In the genomic region with DNA sequence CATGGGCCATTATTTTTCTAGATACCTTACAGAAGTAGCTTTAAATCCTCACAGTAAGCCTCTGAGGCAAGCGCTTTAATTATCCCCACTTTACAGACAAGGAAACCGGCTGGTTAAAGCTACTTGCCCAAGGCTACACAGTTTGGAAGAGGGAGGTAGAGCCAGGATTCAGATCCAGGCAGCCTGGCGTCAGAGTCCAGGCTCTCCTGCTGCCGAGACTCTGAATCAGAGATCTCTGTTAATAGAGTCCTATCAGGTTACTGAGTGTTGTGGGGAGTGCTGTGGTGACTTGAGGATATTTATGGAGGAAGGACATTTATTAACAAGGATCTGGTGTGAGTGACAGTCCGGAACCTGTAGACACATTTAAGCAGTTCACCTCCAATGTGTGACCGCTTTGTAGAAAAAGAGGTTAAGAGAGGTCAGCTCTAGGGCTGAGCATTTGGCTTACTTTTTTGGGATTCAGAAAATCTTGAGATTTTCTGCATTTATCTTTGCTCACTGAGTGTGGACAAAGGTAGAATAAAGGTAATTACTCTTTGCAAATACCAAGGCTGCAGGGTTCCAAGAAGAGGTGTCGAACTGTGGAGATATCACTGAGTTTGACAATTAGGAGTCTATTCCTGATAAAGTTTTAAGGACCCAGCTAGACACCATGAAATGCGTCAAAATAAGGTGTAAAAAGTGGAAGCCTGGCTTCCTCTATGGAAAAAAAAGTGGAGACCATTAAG, we compare ENCODE assay signal across 1 cellular context.
TF ChIP-seq lines count a peak whose summit lies in the region.

No MANE protein-coding gene starts in this region.

TF ChIP-seq in GM12878, 131 proteins besides CTCF, POLR2A, EP300 and RAD21:
- TF ChIP-seq SMC3 (IDR thresholded peaks at IDR 0.05; ENCODE audit: borderline replicate concordance, low read length) (no peak), STAT3 (IDR thresholded peaks at IDR 0.05; ENCODE audit: low read depth, low read length) (no peak), ZNF274 (IDR thresholded peaks at IDR 0.05; ENCODE audit: insufficient read depth, insufficient read length) (no peak), RELA (IDR thresholded peaks at IDR 0.05; ENCODE audit: borderline replicate concordance, partially characterized antibody) (no peak), CHD1 (IDR thresholded peaks at IDR 0.05; ENCODE audit: low read depth, low read length) (no peak), GATAD2B (conservative IDR thresholded peaks at IDR 0.05; ENCODE audit: low read depth) (no peak)
- TF ChIP-seq, protein P1, sequence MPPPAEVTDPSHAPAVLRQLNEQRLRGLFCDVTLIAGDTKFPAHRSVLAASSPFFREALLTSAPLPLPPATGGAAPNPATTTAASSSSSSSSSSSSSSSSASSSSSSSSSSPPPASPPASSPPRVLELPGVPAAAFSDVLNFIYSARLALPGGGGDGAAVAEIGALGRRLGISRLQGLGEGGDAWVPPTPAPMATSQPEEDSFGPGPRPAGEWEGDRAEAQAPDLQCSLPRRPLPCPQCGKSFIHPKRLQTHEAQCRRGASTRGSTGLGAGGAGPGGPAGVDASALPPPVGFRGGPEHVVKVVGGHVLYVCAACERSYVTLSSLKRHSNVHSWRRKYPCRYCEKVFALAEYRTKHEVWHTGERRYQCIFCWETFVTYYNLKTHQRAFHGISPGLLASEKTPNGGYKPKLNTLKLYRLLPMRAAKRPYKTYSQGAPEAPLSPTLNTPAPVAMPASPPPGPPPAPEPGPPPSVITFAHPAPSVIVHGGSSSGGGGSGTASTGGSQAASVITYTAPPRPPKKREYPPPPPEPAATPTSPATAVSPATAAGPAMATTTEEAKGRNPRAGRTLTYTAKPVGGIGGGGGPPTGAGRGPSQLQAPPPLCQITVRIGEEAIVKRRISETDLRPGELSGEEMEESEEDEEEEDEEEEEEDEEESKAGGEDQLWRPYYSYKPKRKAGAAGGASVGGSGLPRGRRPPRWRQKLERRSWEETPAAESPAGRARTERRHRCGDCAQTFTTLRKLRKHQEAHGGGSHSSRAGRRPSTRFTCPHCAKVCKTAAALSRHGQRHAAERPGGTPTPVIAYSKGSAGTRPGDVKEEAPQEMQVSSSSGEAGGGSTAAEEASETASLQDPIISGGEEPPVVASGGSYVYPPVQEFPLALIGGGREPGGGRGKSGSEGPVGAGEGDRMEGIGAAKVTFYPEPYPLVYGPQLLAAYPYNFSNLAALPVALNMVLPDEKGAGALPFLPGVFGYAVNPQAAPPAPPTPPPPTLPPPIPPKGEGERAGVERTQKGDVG (CRISPR knock-in tag; IDR thresholded peaks at IDR 0.05), result no peak
